Comparison of ENCODE assay signal across 1 cellular context in the genomic region with DNA sequence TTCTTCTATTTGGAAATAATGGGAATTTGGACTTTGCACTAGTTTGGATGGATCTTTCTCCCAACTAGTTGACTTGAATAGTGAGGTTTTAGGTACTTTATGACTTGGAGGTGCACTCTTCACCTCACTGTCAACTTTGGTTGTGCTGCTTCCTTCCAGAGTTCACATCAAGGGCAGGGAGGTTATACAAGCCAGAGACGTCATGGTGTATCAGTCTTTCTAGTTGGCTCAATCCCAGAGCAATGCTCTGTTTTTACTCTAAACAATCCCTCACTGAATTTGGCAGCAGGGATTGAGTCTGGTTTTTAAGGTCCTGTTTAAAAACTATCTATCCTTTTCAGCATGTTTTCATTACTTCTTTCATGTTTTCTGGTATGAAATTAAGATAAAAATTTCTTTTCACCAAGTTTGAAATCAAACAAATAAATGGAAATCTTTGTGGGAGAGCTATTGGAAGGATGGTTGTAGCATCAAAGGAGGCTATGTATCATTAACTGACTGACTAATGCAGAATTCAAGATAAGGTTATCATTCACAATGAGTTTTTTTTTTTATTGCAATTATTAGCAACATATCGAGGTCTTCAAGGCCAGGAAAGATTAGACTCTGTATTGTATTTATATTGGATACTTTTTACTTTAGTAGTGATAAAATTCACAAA.
TF ChIP-seq lines count a peak whose summit lies in the region.

No MANE protein-coding gene starts in this region.

TF ChIP-seq in A549, 52 proteins besides CTCF, POLR2A, EP300 and RAD21 (continued from another document):
- peak in 1 of 2 experiments; percentile 21; a peak in 1 of 4 replicates for TF ChIP-seq CEBPB (IDR thresholded peaks at IDR 0.05)
- TF ChIP-seq FOSB (CRISPR knock-in tag; IDR thresholded peaks at IDR 0.05), result no peak
- no peak for TF ChIP-seq PHF8 (IDR thresholded peaks at IDR 0.05; ENCODE audit: borderline replicate concordance, low read depth)
- no peak for TF ChIP-seq HOXA7 (CRISPR knock-in tag; IDR thresholded peaks at IDR 0.05)
- TF ChIP-seq CHD4 (IDR thresholded peaks at IDR 0.05; ENCODE audit: borderline replicate concordance), result no peak
- no peak for TF ChIP-seq POLR2AphosphoS2 (conservative IDR thresholded peaks at IDR 0.05; ENCODE audit: low read length)
- TF ChIP-seq TFCP2L1 (CRISPR knock-in tag; IDR thresholded peaks at IDR 0.05), result no peak
- no peak for TF ChIP-seq RCOR1 (IDR thresholded peaks at IDR 0.05; ENCODE audit: low read depth, low read length)
- no peak for TF ChIP-seq HEYL (CRISPR knock-in tag; IDR thresholded peaks at IDR 0.05)
- TF ChIP-seq, protein P1, sequence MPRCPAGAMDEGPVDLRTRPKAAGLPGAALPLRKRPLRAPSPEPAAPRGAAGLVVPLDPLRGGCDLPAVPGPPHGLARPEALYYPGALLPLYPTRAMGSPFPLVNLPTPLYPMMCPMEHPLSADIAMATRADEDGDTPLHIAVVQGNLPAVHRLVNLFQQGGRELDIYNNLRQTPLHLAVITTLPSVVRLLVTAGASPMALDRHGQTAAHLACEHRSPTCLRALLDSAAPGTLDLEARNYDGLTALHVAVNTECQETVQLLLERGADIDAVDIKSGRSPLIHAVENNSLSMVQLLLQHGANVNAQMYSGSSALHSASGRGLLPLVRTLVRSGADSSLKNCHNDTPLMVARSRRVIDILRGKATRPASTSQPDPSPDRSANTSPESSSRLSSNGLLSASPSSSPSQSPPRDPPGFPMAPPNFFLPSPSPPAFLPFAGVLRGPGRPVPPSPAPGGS (IDR thresholded peaks at IDR 0.05), result 0 out of 3 replicates have a peak, but pooled peaks have one; percentile 35
- no peak for TF ChIP-seq EHMT2 (IDR thresholded peaks at IDR 0.05; ENCODE audit: low read depth)
- TF ChIP-seq ZNF302 (CRISPR knock-in tag; IDR thresholded peaks at IDR 0.05), result no peak
- TF ChIP-seq FOSL2 (IDR thresholded peaks at IDR 0.05), result peak; percentile 43; the same call in 1 of the 2 replicates
- peak; percentile 51; the same call in 1 of the 2 replicates for TF ChIP-seq FOSL2 (CRISPR knock-in tag; IDR thresholded peaks at IDR 0.05)
- no peak for TF ChIP-seq MYC (IDR thresholded peaks at IDR 0.05; ENCODE audit: borderline replicate concordance, low read length)
- TF ChIP-seq, protein P2, sequence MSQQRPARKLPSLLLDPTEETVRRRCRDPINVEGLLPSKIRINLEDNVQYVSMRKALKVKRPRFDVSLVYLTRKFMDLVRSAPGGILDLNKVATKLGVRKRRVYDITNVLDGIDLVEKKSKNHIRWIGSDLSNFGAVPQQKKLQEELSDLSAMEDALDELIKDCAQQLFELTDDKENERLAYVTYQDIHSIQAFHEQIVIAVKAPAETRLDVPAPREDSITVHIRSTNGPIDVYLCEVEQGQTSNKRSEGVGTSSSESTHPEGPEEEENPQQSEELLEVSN (IDR thresholded peaks at IDR 0.05; ENCODE audit: borderline replicate concordance, low read depth), result no peak
- no peak for TF ChIP-seq SREBF2 (IDR thresholded peaks at IDR 0.05)
- no peak for TF ChIP-seq ZSCAN20 (CRISPR knock-in tag; IDR thresholded peaks at IDR 0.05)
- TF ChIP-seq RFX5 (IDR thresholded peaks at IDR 0.05), result no peak
- TF ChIP-seq KDM1A (IDR thresholded peaks at IDR 0.05; ENCODE audit: low read depth), result no peak
- TF ChIP-seq FOXS1 (CRISPR knock-in tag; IDR thresholded peaks at IDR 0.05), result no peak
- TF ChIP-seq RNF2 (IDR thresholded peaks at IDR 0.05; ENCODE audit: borderline replicate concordance, low read depth), result no peak
- TF ChIP-seq, protein P3, sequence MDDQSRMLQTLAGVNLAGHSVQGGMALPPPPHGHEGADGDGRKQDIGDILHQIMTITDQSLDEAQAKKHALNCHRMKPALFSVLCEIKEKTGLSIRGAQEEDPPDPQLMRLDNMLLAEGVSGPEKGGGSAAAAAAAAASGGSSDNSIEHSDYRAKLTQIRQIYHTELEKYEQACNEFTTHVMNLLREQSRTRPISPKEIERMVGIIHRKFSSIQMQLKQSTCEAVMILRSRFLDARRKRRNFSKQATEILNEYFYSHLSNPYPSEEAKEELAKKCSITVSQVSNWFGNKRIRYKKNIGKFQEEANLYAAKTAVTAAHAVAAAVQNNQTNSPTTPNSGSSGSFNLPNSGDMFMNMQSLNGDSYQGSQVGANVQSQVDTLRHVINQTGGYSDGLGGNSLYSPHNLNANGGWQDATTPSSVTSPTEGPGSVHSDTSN (IDR thresholded peaks at IDR 0.05), result 0 out of 2 replicates have a peak, but pooled peaks have one; percentile 31
- no peak for TF ChIP-seq BHLHE40 (IDR thresholded peaks at IDR 0.05; ENCODE audit: low read depth, low read length)
- no peak for TF ChIP-seq CBX8 (IDR thresholded peaks at IDR 0.05)
- TF ChIP-seq, protein P4, sequence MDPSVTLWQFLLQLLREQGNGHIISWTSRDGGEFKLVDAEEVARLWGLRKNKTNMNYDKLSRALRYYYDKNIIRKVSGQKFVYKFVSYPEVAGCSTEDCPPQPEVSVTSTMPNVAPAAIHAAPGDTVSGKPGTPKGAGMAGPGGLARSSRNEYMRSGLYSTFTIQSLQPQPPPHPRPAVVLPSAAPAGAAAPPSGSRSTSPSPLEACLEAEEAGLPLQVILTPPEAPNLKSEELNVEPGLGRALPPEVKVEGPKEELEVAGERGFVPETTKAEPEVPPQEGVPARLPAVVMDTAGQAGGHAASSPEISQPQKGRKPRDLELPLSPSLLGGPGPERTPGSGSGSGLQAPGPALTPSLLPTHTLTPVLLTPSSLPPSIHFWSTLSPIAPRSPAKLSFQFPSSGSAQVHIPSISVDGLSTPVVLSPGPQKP (IDR thresholded peaks at IDR 0.05; ENCODE audit: low read depth, low read length), result no peak
- TF ChIP-seq ZC3H11A (IDR thresholded peaks at IDR 0.05), result no peak
- TF ChIP-seq, protein P5, sequence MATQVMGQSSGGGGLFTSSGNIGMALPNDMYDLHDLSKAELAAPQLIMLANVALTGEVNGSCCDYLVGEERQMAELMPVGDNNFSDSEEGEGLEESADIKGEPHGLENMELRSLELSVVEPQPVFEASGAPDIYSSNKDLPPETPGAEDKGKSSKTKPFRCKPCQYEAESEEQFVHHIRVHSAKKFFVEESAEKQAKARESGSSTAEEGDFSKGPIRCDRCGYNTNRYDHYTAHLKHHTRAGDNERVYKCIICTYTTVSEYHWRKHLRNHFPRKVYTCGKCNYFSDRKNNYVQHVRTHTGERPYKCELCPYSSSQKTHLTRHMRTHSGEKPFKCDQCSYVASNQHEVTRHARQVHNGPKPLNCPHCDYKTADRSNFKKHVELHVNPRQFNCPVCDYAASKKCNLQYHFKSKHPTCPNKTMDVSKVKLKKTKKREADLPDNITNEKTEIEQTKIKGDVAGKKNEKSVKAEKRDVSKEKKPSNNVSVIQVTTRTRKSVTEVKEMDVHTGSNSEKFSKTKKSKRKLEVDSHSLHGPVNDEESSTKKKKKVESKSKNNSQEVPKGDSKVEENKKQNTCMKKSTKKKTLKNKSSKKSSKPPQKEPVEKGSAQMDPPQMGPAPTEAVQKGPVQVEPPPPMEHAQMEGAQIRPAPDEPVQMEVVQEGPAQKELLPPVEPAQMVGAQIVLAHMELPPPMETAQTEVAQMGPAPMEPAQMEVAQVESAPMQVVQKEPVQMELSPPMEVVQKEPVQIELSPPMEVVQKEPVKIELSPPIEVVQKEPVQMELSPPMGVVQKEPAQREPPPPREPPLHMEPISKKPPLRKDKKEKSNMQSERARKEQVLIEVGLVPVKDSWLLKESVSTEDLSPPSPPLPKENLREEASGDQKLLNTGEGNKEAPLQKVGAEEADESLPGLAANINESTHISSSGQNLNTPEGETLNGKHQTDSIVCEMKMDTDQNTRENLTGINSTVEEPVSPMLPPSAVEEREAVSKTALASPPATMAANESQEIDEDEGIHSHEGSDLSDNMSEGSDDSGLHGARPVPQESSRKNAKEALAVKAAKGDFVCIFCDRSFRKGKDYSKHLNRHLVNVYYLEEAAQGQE (IDR thresholded peaks at IDR 0.05), result no peak
- no peak for TF ChIP-seq HDAC2 (IDR thresholded peaks at IDR 0.05)
- no peak for TF ChIP-seq KDM5A (IDR thresholded peaks at IDR 0.05)
- TF ChIP-seq JUN (IDR thresholded peaks at IDR 0.05), result peak in 1 of 2 experiments; percentile 74; a peak in 3 of 5 replicates
- TF ChIP-seq CHD2 (IDR thresholded peaks at IDR 0.05; ENCODE audit: low read length, partially characterized antibody), result no peak
- peak; percentile 71 for TF ChIP-seq JUNB (IDR thresholded peaks at IDR 0.05)
- TF ChIP-seq, protein P6, sequence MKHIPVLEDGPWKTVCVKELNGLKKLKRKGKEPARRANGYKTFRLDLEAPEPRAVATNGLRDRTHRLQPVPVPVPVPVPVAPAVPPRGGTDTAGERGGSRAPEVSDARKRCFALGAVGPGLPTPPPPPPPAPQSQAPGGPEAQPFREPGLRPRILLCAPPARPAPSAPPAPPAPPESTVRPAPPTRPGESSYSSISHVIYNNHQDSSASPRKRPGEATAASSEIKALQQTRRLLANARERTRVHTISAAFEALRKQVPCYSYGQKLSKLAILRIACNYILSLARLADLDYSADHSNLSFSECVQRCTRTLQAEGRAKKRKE (CRISPR knock-in tag; IDR thresholded peaks at IDR 0.05; ENCODE audit: low read depth), result no peak
- no peak for TF ChIP-seq EHF (CRISPR knock-in tag; IDR thresholded peaks at IDR 0.05)
- no peak for TF ChIP-seq HOXB13 (CRISPR knock-in tag; IDR thresholded peaks at IDR 0.05; ENCODE audit: low read depth)
- no peak for TF ChIP-seq MAZ (IDR thresholded peaks at IDR 0.05; ENCODE audit: borderline replicate concordance, low read depth, low read length)
- TF ChIP-seq RARB (CRISPR knock-in tag; IDR thresholded peaks at IDR 0.05), result peak; percentile 91
- TF ChIP-seq TP53 (CRISPR knock-in tag; IDR thresholded peaks at IDR 0.05), result no peak
- TF ChIP-seq ESRRA (IDR thresholded peaks at IDR 0.05; ENCODE audit: borderline replicate concordance, low read length), result peak; percentile 73; the same call in 1 of the 2 replicates
- TF ChIP-seq MAFK (IDR thresholded peaks at IDR 0.05; ENCODE audit: partially characterized antibody), result no peak
- TF ChIP-seq GATA3 (IDR thresholded peaks at IDR 0.05; ENCODE audit: borderline replicate concordance), result peak; percentile 85
- TF ChIP-seq, protein P7, sequence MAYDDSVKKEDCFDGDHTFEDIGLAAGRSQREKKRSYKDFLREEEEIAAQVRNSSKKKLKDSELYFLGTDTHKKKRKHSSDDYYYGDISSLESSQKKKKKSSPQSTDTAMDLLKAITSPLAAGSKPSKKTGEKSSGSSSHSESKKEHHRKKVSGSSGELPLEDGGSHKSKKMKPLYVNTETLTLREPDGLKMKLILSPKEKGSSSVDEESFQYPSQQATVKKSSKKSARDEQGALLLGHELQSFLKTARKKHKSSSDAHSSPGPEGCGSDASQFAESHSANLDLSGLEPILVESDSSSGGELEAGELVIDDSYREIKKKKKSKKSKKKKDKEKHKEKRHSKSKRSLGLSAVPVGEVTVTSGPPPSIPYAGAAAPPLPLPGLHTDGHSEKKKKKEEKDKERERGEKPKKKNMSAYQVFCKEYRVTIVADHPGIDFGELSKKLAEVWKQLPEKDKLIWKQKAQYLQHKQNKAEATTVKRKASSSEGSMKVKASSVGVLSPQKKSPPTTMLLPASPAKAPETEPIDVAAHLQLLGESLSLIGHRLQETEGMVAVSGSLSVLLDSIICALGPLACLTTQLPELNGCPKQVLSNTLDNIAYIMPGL (CRISPR knock-in tag; IDR thresholded peaks at IDR 0.05; ENCODE audit: borderline replicate concordance), result no peak
- no peak for TF ChIP-seq NFE2L2 (conservative IDR thresholded peaks at IDR 0.05; ENCODE audit: low read length)
- no peak for TF ChIP-seq NR3C1 (IDR thresholded peaks at IDR 0.05)
- no peak for TF ChIP-seq CBX2 (IDR thresholded peaks at IDR 0.05; ENCODE audit: borderline replicate concordance, low read depth)
- TF ChIP-seq, protein P8, sequence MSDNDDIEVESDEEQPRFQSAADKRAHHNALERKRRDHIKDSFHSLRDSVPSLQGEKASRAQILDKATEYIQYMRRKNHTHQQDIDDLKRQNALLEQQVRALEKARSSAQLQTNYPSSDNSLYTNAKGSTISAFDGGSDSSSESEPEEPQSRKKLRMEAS (IDR thresholded peaks at IDR 0.05), result 0 out of 2 replicates have a peak, but pooled peaks have one; percentile 33
